1 cellular context compared by ENCODE assay signal in the genomic region with DNA sequence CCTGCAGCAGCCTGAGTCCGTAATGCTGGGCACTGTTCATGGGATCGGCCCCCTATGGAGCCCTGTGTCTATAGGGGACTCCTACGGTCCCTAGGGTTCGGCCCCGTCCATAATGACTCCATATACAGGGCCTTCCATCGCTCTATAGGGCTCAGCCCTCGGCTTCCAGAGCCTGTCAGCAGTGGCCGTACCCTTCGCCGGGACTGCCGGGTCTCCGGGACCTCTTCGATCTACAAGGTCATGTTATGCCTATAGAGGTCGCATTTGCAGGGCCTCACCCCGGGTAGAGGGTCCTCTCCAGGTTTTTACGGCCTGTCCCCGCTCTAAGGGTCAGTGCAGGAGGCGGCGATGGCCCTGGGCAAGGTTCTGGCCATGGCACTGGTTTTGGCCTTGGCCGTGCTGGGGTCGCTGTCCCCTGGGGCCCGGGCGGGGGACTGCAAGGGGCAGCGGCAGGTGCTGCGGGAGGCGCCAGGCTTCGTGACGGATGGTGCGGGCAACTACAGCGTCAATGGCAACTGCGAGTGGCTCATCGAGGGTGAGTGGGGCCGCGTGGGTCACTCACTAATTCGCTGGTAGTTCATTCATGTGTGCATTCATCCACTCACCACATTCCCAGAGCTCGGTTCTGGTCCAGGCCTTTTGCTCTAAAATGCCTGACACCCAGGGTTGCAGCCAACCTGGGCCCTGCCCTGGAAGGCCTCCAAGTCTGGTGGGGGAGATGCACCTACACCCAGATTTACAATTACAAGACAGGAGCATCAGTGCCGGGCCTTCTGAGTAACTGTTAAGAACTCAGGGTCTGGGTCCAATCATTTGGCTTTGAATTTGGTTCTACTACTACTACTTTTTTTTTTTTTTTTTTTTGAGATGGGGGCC.
TF ChIP-seq lines count a peak whose summit lies in the region.

No MANE protein-coding gene starts in this region.

TF ChIP-seq in K562, 482 proteins besides CTCF, POLR2A, EP300 and RAD21 (continues in another document):
- TF ChIP-seq ZNF589 (CRISPR knock-in tag; IDR thresholded peaks at IDR 0.05; ENCODE audit: low read depth), result no peak
- no peak for TF ChIP-seq ZEB2 (IDR thresholded peaks at IDR 0.05)
- TF ChIP-seq, protein P1, sequence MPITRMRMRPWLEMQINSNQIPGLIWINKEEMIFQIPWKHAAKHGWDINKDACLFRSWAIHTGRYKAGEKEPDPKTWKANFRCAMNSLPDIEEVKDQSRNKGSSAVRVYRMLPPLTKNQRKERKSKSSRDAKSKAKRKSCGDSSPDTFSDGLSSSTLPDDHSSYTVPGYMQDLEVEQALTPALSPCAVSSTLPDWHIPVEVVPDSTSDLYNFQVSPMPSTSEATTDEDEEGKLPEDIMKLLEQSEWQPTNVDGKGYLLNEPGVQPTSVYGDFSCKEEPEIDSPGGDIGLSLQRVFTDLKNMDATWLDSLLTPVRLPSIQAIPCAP (CRISPR knock-in tag; IDR thresholded peaks at IDR 0.05; ENCODE audit: borderline replicate concordance), result no peak
- TF ChIP-seq, protein P2, sequence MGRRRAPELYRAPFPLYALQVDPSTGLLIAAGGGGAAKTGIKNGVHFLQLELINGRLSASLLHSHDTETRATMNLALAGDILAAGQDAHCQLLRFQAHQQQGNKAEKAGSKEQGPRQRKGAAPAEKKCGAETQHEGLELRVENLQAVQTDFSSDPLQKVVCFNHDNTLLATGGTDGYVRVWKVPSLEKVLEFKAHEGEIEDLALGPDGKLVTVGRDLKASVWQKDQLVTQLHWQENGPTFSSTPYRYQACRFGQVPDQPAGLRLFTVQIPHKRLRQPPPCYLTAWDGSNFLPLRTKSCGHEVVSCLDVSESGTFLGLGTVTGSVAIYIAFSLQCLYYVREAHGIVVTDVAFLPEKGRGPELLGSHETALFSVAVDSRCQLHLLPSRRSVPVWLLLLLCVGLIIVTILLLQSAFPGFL (CRISPR knock-in tag; IDR thresholded peaks at IDR 0.05), result no peak
- TF ChIP-seq IFI16 (CRISPR knock-in tag; IDR thresholded peaks at IDR 0.05), result no peak
- peak; percentile 66 for TF ChIP-seq ZFX (CRISPR knock-in tag; IDR thresholded peaks at IDR 0.05)
- TF ChIP-seq SMC3 (conservative IDR thresholded peaks at IDR 0.05; ENCODE audit: insufficient read depth, low read depth, low read length), result 0 out of 2 replicates have a peak, but pooled peaks have one; percentile 3
- TF ChIP-seq, protein P3, sequence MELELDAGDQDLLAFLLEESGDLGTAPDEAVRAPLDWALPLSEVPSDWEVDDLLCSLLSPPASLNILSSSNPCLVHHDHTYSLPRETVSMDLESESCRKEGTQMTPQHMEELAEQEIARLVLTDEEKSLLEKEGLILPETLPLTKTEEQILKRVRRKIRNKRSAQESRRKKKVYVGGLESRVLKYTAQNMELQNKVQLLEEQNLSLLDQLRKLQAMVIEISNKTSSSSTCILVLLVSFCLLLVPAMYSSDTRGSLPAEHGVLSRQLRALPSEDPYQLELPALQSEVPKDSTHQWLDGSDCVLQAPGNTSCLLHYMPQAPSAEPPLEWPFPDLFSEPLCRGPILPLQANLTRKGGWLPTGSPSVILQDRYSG (tag; conservative IDR thresholded peaks at IDR 0.05; ENCODE audit: low read depth), result no peak
- TF ChIP-seq, protein P4, sequence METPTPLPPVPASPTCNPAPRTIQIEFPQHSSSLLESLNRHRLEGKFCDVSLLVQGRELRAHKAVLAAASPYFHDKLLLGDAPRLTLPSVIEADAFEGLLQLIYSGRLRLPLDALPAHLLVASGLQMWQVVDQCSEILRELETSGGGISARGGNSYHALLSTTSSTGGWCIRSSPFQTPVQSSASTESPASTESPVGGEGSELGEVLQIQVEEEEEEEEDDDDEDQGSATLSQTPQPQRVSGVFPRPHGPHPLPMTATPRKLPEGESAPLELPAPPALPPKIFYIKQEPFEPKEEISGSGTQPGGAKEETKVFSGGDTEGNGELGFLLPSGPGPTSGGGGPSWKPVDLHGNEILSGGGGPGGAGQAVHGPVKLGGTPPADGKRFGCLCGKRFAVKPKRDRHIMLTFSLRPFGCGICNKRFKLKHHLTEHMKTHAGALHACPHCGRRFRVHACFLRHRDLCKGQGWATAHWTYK (CRISPR knock-in tag; IDR thresholded peaks at IDR 0.05), result no peak
- TF ChIP-seq ZSCAN29 (IDR thresholded peaks at IDR 0.05), result 0 out of 2 replicates have a peak, but pooled peaks have one; percentile 47
- no peak for TF ChIP-seq CREB1 (IDR thresholded peaks at IDR 0.05)
- TF ChIP-seq CREB1 (CRISPR knock-in tag; IDR thresholded peaks at IDR 0.05), result no peak
- TF ChIP-seq PHB (CRISPR knock-in tag; IDR thresholded peaks at IDR 0.05), result no peak
- no peak for TF ChIP-seq PHTF2 (CRISPR knock-in tag; IDR thresholded peaks at IDR 0.05)
- peak; percentile 4; the same call in 1 of the 2 replicates for TF ChIP-seq ZNF717 (CRISPR knock-in tag; IDR thresholded peaks at IDR 0.05)
- no peak for TF ChIP-seq NR0B1 (IDR thresholded peaks at IDR 0.05; ENCODE audit: partially characterized antibody)
- TF ChIP-seq, protein P5, sequence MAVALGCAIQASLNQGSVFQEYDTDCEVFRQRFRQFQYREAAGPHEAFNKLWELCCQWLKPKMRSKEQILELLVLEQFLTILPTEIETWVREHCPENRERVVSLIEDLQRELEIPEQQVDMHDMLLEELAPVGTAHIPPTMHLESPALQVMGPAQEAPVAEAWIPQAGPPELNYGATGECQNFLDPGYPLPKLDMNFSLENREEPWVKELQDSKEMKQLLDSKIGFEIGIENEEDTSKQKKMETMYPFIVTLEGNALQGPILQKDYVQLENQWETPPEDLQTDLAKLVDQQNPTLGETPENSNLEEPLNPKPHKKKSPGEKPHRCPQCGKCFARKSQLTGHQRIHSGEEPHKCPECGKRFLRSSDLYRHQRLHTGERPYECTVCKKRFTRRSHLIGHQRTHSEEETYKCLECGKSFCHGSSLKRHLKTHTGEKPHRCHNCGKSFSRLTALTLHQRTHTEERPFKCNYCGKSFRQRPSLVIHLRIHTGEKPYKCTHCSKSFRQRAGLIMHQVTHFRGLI (CRISPR knock-in tag; IDR thresholded peaks at IDR 0.05), result no peak
- no peak for TF ChIP-seq TAL1 (IDR thresholded peaks at IDR 0.05)
- TF ChIP-seq ZNF274 (IDR thresholded peaks at IDR 0.05; ENCODE audit: borderline replicate concordance, low read depth, low read length), result no peak
- TF ChIP-seq ZNF41 (CRISPR knock-in tag; conservative IDR thresholded peaks at IDR 0.05), result no peak
- TF ChIP-seq CHD2 (IDR thresholded peaks at IDR 0.05; ENCODE audit: low read depth, low read length), result no peak
- TF ChIP-seq SMAD2 (IDR thresholded peaks at IDR 0.05; ENCODE audit: low read depth, low read length), result no peak
- no peak; the same call in 1 of the 2 replicates for TF ChIP-seq ZNF232 (CRISPR knock-in tag; IDR thresholded peaks at IDR 0.05)
- no peak for TF ChIP-seq TCFL5 (CRISPR knock-in tag; conservative IDR thresholded peaks at IDR 0.05)
- TF ChIP-seq, protein P6, sequence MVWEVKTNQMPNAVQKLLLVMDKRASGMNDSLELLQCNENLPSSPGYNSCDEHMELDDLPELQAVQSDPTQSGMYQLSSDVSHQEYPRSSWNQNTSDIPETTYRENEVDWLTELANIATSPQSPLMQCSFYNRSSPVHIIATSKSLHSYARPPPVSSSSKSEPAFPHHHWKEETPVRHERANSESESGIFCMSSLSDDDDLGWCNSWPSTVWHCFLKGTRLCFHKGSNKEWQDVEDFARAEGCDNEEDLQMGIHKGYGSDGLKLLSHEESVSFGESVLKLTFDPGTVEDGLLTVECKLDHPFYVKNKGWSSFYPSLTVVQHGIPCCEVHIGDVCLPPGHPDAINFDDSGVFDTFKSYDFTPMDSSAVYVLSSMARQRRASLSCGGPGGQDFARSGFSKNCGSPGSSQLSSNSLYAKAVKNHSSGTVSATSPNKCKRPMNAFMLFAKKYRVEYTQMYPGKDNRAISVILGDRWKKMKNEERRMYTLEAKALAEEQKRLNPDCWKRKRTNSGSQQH (CRISPR knock-in tag; IDR thresholded peaks at IDR 0.05), result no peak
- no peak for TF ChIP-seq ZNF324 (CRISPR knock-in tag; IDR thresholded peaks at IDR 0.05)
- no peak for TF ChIP-seq OTX1 (CRISPR knock-in tag; IDR thresholded peaks at IDR 0.05)
- TF ChIP-seq, protein P7, sequence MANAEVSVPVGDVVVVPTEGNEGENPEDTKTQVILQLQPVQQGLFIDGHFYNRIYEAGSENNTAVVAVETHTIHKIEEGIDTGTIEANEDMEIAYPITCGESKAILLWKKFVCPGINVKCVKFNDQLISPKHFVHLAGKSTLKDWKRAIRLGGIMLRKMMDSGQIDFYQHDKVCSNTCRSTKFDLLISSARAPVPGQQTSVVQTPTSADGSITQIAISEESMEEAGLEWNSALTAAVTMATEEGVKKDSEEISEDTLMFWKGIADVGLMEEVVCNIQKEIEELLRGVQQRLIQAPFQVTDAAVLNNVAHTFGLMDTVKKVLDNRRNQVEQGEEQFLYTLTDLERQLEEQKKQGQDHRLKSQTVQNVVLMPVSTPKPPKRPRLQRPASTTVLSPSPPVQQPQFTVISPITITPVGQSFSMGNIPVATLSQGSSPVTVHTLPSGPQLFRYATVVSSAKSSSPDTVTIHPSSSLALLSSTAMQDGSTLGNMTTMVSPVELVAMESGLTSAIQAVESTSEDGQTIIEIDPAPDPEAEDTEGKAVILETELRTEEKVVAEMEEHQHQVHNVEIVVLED (CRISPR knock-in tag; IDR thresholded peaks at IDR 0.05), result no peak
- no peak for TF ChIP-seq ZNF695 (CRISPR knock-in tag; IDR thresholded peaks at IDR 0.05)
- TF ChIP-seq POLR2AphosphoS2 (IDR thresholded peaks at IDR 0.05; ENCODE audit: low read length), result no peak
- no peak for TF ChIP-seq HNRNPUL1 (IDR thresholded peaks at IDR 0.05; ENCODE audit: low read length)
- TF ChIP-seq PHF21A (IDR thresholded peaks at IDR 0.05; ENCODE audit: borderline replicate concordance, low read depth), result no peak
- no peak for TF ChIP-seq U2AF2 (optimal IDR thresholded peaks at IDR 0.05; ENCODE audit: low read depth, low read length)
- TF ChIP-seq, protein P8, sequence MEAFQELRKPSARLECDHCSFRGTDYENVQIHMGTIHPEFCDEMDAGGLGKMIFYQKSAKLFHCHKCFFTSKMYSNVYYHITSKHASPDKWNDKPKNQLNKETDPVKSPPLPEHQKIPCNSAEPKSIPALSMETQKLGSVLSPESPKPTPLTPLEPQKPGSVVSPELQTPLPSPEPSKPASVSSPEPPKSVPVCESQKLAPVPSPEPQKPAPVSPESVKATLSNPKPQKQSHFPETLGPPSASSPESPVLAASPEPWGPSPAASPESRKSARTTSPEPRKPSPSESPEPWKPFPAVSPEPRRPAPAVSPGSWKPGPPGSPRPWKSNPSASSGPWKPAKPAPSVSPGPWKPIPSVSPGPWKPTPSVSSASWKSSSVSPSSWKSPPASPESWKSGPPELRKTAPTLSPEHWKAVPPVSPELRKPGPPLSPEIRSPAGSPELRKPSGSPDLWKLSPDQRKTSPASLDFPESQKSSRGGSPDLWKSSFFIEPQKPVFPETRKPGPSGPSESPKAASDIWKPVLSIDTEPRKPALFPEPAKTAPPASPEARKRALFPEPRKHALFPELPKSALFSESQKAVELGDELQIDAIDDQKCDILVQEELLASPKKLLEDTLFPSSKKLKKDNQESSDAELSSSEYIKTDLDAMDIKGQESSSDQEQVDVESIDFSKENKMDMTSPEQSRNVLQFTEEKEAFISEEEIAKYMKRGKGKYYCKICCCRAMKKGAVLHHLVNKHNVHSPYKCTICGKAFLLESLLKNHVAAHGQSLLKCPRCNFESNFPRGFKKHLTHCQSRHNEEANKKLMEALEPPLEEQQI (IDR thresholded peaks at IDR 0.05), result no peak
- TF ChIP-seq GABPB1 (CRISPR knock-in tag; IDR thresholded peaks at IDR 0.05), result no peak
- TF ChIP-seq, protein P9, sequence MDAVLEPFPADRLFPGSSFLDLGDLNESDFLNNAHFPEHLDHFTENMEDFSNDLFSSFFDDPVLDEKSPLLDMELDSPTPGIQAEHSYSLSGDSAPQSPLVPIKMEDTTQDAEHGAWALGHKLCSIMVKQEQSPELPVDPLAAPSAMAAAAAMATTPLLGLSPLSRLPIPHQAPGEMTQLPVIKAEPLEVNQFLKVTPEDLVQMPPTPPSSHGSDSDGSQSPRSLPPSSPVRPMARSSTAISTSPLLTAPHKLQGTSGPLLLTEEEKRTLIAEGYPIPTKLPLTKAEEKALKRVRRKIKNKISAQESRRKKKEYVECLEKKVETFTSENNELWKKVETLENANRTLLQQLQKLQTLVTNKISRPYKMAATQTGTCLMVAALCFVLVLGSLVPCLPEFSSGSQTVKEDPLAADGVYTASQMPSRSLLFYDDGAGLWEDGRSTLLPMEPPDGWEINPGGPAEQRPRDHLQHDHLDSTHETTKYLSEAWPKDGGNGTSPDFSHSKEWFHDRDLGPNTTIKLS (IDR thresholded peaks at IDR 0.05; ENCODE audit: borderline replicate concordance, low read depth), result no peak
- no peak for TF ChIP-seq LARP7 (IDR thresholded peaks at IDR 0.05)
- TF ChIP-seq PRMT5 (CRISPR knock-in tag; IDR thresholded peaks at IDR 0.05), result no peak
- TF ChIP-seq TBL1XR1 (IDR thresholded peaks at IDR 0.05; ENCODE audit: low read length in 2 of 2), result no peak
- TF ChIP-seq, protein P10, sequence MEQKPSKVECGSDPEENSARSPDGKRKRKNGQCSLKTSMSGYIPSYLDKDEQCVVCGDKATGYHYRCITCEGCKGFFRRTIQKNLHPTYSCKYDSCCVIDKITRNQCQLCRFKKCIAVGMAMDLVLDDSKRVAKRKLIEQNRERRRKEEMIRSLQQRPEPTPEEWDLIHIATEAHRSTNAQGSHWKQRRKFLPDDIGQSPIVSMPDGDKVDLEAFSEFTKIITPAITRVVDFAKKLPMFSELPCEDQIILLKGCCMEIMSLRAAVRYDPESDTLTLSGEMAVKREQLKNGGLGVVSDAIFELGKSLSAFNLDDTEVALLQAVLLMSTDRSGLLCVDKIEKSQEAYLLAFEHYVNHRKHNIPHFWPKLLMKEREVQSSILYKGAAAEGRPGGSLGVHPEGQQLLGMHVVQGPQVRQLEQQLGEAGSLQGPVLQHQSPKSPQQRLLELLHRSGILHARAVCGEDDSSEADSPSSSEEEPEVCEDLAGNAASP (IDR thresholded peaks at IDR 0.05), result no peak
- TF ChIP-seq ZNF277 (CRISPR knock-in tag; IDR thresholded peaks at IDR 0.05; ENCODE audit: borderline replicate concordance), result no peak
- TF ChIP-seq THRAP3 (IDR thresholded peaks at IDR 0.05; ENCODE audit: borderline replicate concordance), result no peak
- no peak for TF ChIP-seq C11orf30 (IDR thresholded peaks at IDR 0.05; ENCODE audit: low read depth)
- TF ChIP-seq YY1 (IDR thresholded peaks at IDR 0.05; ENCODE audit: borderline replicate concordance in 1 of 3, control insufficient read depth in 1 of 3, extremely low read depth in 1 of 3, insufficient read depth in 3 of 3, insufficient read length in 1 of 3, insufficient replicate concordance in 2 of 3, low read depth in 1 of 3, low read length in 2 of 3), result peak in 1 of 3 experiments; percentile 6
- TF ChIP-seq TRIM28 (IDR thresholded peaks at IDR 0.05), result no peak
